ENCODE assay signal across 30 cellular contexts in the genomic region with DNA sequence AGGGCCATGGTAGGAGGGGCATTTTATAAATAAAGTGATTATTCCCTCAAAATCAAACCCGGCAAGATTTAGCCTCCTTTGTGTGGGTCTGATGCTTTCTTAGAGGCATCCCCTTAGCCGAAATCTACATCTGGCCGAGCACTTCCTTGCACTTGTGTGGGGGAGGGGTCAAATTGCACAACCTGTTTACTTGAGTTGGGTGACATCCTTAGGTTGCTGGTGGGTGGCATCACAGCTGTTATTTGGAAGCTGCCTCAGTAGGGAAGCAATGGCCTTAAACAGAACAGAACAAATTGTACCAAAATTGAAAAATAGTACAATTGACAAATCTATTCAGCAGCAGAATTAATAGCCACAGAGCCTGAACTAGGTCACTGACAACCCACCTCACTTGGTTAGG.
"Had no signal": no experiment of that assay in that cellular context is flagged by ENCODE, and none has a peak within 500 bp of the region (broad histone marks: within the 10 kb centered on the region; RNA-seq: fewer than 3 reads in every experiment).

No MANE protein-coding gene starts in this region.

- H3K4me1 Mint-ChIP-seq: activated CD4-positive, alpha-beta memory T cell treated with anti-CD3 and anti-CD28 coated beads, Interleukin-2, amount 10 ng/mL, durations not matched to agents 7 days and 5 days; activated CD4-positive, alpha-beta T cell treated with anti-CD3 and anti-CD28 coated beads for 36 hours; activated CD4-positive, alpha-beta T cell treated with anti-CD3 and anti-CD28 coated beads, Interleukin-2, amount 10 ng/mL, durations not matched to agents 7 days and 5 days; activated naive CD4-positive, alpha-beta T cell treated with anti-CD3 and anti-CD28 coated beads, Interleukin-2, amount 10 ng/mL, durations not matched to agents 7 days and 5 days; activated naive CD8-positive, alpha-beta T cell treated with anti-CD3 and anti-CD28 coated beads, Interleukin-2, amount 10 ng/mL, durations not matched to agents 7 days and 5 days had no signal

- H3K9me3 Mint-ChIP-seq: activated CD4-positive, alpha-beta memory T cell treated with anti-CD3 and anti-CD28 coated beads, Interleukin-2, amount 10 ng/mL, durations not matched to agents 7 days and 5 days; activated CD4-positive, alpha-beta T cell treated with anti-CD3 and anti-CD28 coated beads, Interleukin-2, amount 10 ng/mL, durations not matched to agents 7 days and 5 days; activated naive CD4-positive, alpha-beta T cell treated with anti-CD3 and anti-CD28 coated beads, Interleukin-2, amount 10 ng/mL, durations not matched to agents 7 days and 5 days; activated naive CD4-positive, alpha-beta T cell treated with anti-CD3 and anti-CD28 coated beads, Interleukin-2, amount 50 U/mL, for 72 hours; activated naive CD8-positive, alpha-beta T cell treated with anti-CD3 and anti-CD28 coated beads, Interleukin-2, amount 10 ng/mL, durations not matched to agents 7 days and 5 days; activated T-cell treated with anti-CD3 and anti-CD28 coated beads, Interleukin-2, amount 50 U/mL, for 24 hours; activated T-cell treated with anti-CD3 and anti-CD28 coated beads, Interleukin-2, amount 50 U/mL, for 72 hours; endodermal cell had no signal

- H3K36me3 Mint-ChIP-seq: activated naive CD4-positive, alpha-beta T cell treated with anti-CD3 and anti-CD28 coated beads, Interleukin-2, amount 10 ng/mL, durations not matched to agents 7 days and 5 days; activated naive CD4-positive, alpha-beta T cell treated with anti-CD3 and anti-CD28 coated beads, Interleukin-2, amount 50 U/mL, for 72 hours; activated naive CD8-positive, alpha-beta T cell treated with anti-CD3 and anti-CD28 coated beads, Interleukin-2, amount 10 ng/mL, durations not matched to agents 7 days and 5 days had no signal

- H3K27ac Mint-ChIP-seq: activated CD4-positive, alpha-beta memory T cell treated with anti-CD3 and anti-CD28 coated beads, Interleukin-2, amount 10 ng/mL, durations not matched to agents 7 days and 5 days; activated CD4-positive, alpha-beta T cell treated with anti-CD3 and anti-CD28 coated beads for 36 hours; activated CD4-positive, alpha-beta T cell treated with anti-CD3 and anti-CD28 coated beads, Interleukin-2, amount 10 ng/mL, durations not matched to agents 7 days and 5 days; activated naive CD4-positive, alpha-beta T cell treated with anti-CD3 and anti-CD28 coated beads, Interleukin-2, amount 10 ng/mL, durations not matched to agents 7 days and 5 days; activated naive CD4-positive, alpha-beta T cell treated with anti-CD3 and anti-CD28 coated beads, Interleukin-2, amount 50 U/mL, for 72 hours; activated naive CD8-positive, alpha-beta T cell treated with anti-CD3 and anti-CD28 coated beads, Interleukin-2, amount 10 ng/mL, durations not matched to agents 7 days and 5 days; activated T-cell treated with anti-CD3 and anti-CD28 coated beads, Interleukin-2, amount 50 U/mL, for 24 hours; activated T-cell treated with anti-CD3 and anti-CD28 coated beads, Interleukin-2, amount 50 U/mL, for 72 hours; endodermal cell had no signal

- H3K4me3 Mint-ChIP-seq: activated CD4-positive, alpha-beta memory T cell treated with anti-CD3 and anti-CD28 coated beads, Interleukin-2, amount 10 ng/mL, durations not matched to agents 7 days and 5 days; activated CD4-positive, alpha-beta T cell treated with anti-CD3 and anti-CD28 coated beads for 36 hours; activated CD4-positive, alpha-beta T cell treated with anti-CD3 and anti-CD28 coated beads, Interleukin-2, amount 10 ng/mL, durations not matched to agents 7 days and 5 days; activated naive CD4-positive, alpha-beta T cell treated with anti-CD3 and anti-CD28 coated beads, Interleukin-2, amount 10 ng/mL, durations not matched to agents 7 days and 5 days; activated naive CD8-positive, alpha-beta T cell treated with anti-CD3 and anti-CD28 coated beads, Interleukin-2, amount 10 ng/mL, durations not matched to agents 7 days and 5 days; activated T-cell treated with anti-CD3 and anti-CD28 coated beads, Interleukin-2, amount 50 U/mL, for 24 hours; activated T-cell treated with anti-CD3 and anti-CD28 coated beads, Interleukin-2, amount 50 U/mL, for 72 hours; endodermal cell had no signal

- DNase-seq: activated CD4-positive, alpha-beta memory T cell treated with anti-CD3 and anti-CD28 coated beads, Interleukin-2, amount 10 ng/mL, durations not matched to agents 7 days and 5 days; activated CD4-positive, alpha-beta T cell treated with anti-CD3 and anti-CD28 coated beads for 36 hours; activated CD4-positive, alpha-beta T cell treated with anti-CD3 and anti-CD28 coated beads, Interleukin-2, amount 10 ng/mL, durations not matched to agents 7 days and 5 days; activated CD4-positive, alpha-beta T cell treated with anti-CD3 and anti-CD28 coated beads, Interleukin-2, amount 50 U/mL, for 4 hours; activated CD4-positive, CD25-positive, alpha-beta regulatory T cell; activated CD4-positive, CD25-positive, alpha-beta regulatory T cell treated with anti-CD3 and anti-CD28 coated beads, Interleukin-2, amount 50 U/mL, for 72 hours; activated CD8-positive, alpha-beta memory T cell treated with anti-CD3 and anti-CD28 coated beads, Interleukin-2, amount 50 U/mL, for 48 hours; activated gamma-delta T cell; activated naive CD4-positive, alpha-beta T cell; activated naive CD4-positive, alpha-beta T cell treated with anti-CD3 and anti-CD28 coated beads, Interleukin-2, amount 10 ng/mL, durations not matched to agents 7 days and 5 days; activated naive CD8-positive, alpha-beta T cell treated with anti-CD3 and anti-CD28 coated beads, Interleukin-2, amount 10 ng/mL, durations not matched to agents 7 days and 5 days; activated T-cell treated with anti-CD3 and anti-CD28 coated beads for 4 hours; activated T-cell treated with anti-CD3 and anti-CD28 coated beads, Interleukin-2, amount 50 U/mL, for 24 hours; activated T-cell treated with anti-CD3 and anti-CD28 coated beads, Interleukin-2, amount 50 U/mL, for 72 hours; amniotic stem cell; anterior cingulate cortex; caudate nucleus; cortex of kidney; effector CD8-positive, alpha-beta T cell; foreskin fibroblast; head of caudate nucleus; hippocampal formation; T-helper 2 cell; WERI-Rb-1 had no signal

- H3K36me3 ChIP-seq: WERI-Rb-1 had no signal

- ATAC-seq: activated CD4-positive, alpha-beta T cell treated with anti-CD3 and anti-CD28 coated beads for 36 hours; activated naive CD4-positive, alpha-beta T cell treated with anti-CD3 and anti-CD28 coated beads, Interleukin-2, amount 50 U/mL, for 72 hours; activated T-cell treated with anti-CD3 and anti-CD28 coated beads, Interleukin-2, amount 50 U/mL, for 72 hours; esophagus mucosa had no signal

- H3K27ac ChIP-seq: WERI-Rb-1 had no signal

- FAIRE-seq: astrocyte, colon, frontal cortex had no signal

- H3K27me3 Mint-ChIP-seq: activated CD4-positive, alpha-beta memory T cell treated with anti-CD3 and anti-CD28 coated beads, Interleukin-2, amount 10 ng/mL, durations not matched to agents 7 days and 5 days; activated CD4-positive, alpha-beta T cell treated with anti-CD3 and anti-CD28 coated beads for 36 hours; activated CD4-positive, alpha-beta T cell treated with anti-CD3 and anti-CD28 coated beads, Interleukin-2, amount 10 ng/mL, durations not matched to agents 7 days and 5 days; activated naive CD4-positive, alpha-beta T cell treated with anti-CD3 and anti-CD28 coated beads, Interleukin-2, amount 10 ng/mL, durations not matched to agents 7 days and 5 days; activated naive CD8-positive, alpha-beta T cell treated with anti-CD3 and anti-CD28 coated beads, Interleukin-2, amount 10 ng/mL, durations not matched to agents 7 days and 5 days; activated T-cell treated with anti-CD3 and anti-CD28 coated beads, Interleukin-2, amount 50 U/mL, for 24 hours had no signal
